ENCODE assay signal across 9 cellular contexts in genomic region chr12:19572920-19573558, GRCh38.
DNase-seq lines count a peak whose midpoint lies in the region; ATAC-seq and TF ChIP-seq lines count a peak whose summit lies in the region.
"Had no signal": no experiment of that assay in that cellular context is flagged by ENCODE, and none has a peak within 500 bp of the region (broad histone marks: within the 10 kb centered on the region; RNA-seq: fewer than 3 reads in every experiment).

No MANE protein-coding gene starts in this region.

- no peaks in the 10 kb centered on the region for H3K36me3 ChIP-seq in Panc1 (ENCODE audit: control insufficient read depth, insufficient read depth, low read length)

- TF ChIP-seq CTCF in GM13977 (IDR thresholded peaks at IDR 0.05; ENCODE audit: extremely low read depth, insufficient read depth, missing control alignments) (peak; percentile 68), Panc1 (IDR thresholded peaks at IDR 0.05) (peak; percentile 80)

- no TSS peak for BruUV-seq in Panc1 (replicated peaks; lab: Mats Ljungman, UMichigan)

- no peaks in the 10 kb centered on the region for H3K9me3 ChIP-seq in Panc1 (ENCODE audit: control insufficient read depth, insufficient read depth, low read depth, low read length)

- H3K27ac ChIP-seq in Panc1 (ENCODE audit: low read length), result no peak overlapping the region
- H3K27ac ChIP-seq: parathyroid adenoma had no signal

- H3K4me1 ChIP-seq in Panc1 (ENCODE audit: control insufficient read depth, insufficient read depth, low read length), result no peaks in the 10 kb centered on the region
- H3K4me1 ChIP-seq: parathyroid adenoma had no signal

- in situ Hi-C loops in GM13977 (cut with MboI; ENCODE audit: low pct_unique_long_range_greater_than_20kb, low sequenced_read_pairs, unreplicated experiment) (no loop called here), Panc1 (cut with HindIII; ENCODE audit: low pct_unique_long_range_greater_than_20kb, low sequenced_read_pairs) (no loop called here)

- ATAC-seq in Panc1, result no peak
- no peak for ATAC-seq in GM21723 (IDR thresholded peaks at IDR 0.05; ENCODE audit: unreplicated experiment)

- peak; percentile 21 for DNase-seq in CD1c-positive myeloid dendritic cell (ENCODE audit: extremely low spot score)
- peak; percentile 47 for DNase-seq in GM13977 (ENCODE audit: low spot score)
- DNase-seq in HS-27A (ENCODE audit: low read depth), result peak; percentile 57
- peak; percentile 20 for DNase-seq in Panc1 (ENCODE audit: low read depth, low spot score)
- peak; percentile 59 to 65 for DNase-seq in erythroblast (lab: John Stamatoyannopoulos, UW)
- DNase-seq in pulmonary artery endothelial cell (ENCODE audit: low read depth, low spot score), result peak; percentile 46
- DNase-seq in occipital lobe (lab: John Stamatoyannopoulos, UW), result no peak

- TF ChIP-seq POLR2A in erythroblast (IDR thresholded peaks at IDR 0.05; ENCODE audit: low read length), result no peak

- intact Hi-C loops in Panc1 (cut with micrococcal nuclease; ENCODE audit: unreplicated experiment), result no loop called here

- no peak overlapping the region for H3K4me3 ChIP-seq in Panc1 (ENCODE audit: low read depth in 2 of 2, low read length in 2 of 2)

- CTCF ChIA-PET in Panc1 (lab: Charles Lee), result interaction anchor here (1.1 kb wide), 1 partner anchor 18 kb away, joined by 3 read pairs; no protein-coding TSS in a partner anchor

- no peaks in the 10 kb centered on the region for H3K27me3 ChIP-seq in Panc1 (ENCODE audit: control insufficient read depth, insufficient read depth, low read length)

- POLR2A ChIA-PET in Panc1 (lab: Charles Lee), result no interaction called here
